Comparison of ENCODE assay signal across 1 cellular context in the genomic region with DNA sequence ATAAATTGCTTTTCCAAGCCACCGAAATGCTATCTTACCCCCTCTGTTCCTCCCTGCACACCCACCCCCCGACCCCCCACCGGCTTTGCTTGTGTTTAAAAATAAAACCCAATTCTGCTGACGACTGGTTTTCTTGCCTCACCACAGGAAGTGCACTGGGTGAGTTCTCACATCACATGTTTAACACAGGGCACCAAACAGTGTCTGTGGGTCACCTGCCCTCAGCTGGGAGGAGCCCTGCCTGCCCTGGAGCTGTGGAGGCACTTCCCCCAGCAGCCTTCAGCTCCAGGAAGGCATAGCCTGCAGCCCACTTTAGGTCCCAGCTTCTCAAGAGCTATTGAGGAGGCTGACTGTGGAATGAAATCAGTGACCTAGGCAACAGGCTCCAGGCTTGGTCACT.
TF ChIP-seq lines count a peak whose summit lies in the region.

No MANE protein-coding gene starts in this region.

TF ChIP-seq in HepG2, 621 proteins besides CTCF, POLR2A, EP300 and RAD21:
- TF ChIP-seq MAFK (conservative IDR thresholded peaks at IDR 0.05 in 1 of 2, IDR thresholded peaks at IDR 0.05 in 1 of 2; ENCODE audit: low read length in 2 of 2), result peak; percentile 42 to 70
- TF ChIP-seq MAFF (IDR thresholded peaks at IDR 0.05; ENCODE audit: low read depth, low read length), result peak; percentile 50; the same call in 1 of the 2 replicates
- no peak for TF ChIP-seq ZNF496 (CRISPR knock-in tag; IDR thresholded peaks at IDR 0.05; ENCODE audit: insufficient replicate concordance)
